In genomic region chr15:101675015-101675414, GRCh38 we compare ENCODE assay signal across 15 cellular contexts. TPM values are rescaled to one million over a fixed set of nuclear protein-coding genes. Genes with fewer than 3 reads are reported as not detected.
DNase-seq lines count a peak whose midpoint lies in the region; ATAC-seq and TF ChIP-seq lines count a peak whose summit lies in the region.
"Had no signal": no experiment of that assay in that cellular context is flagged by ENCODE, and none has a peak within 500 bp of the region (broad histone marks: within the 10 kb centered on the region; RNA-seq: fewer than 3 reads in every experiment).

No MANE protein-coding gene starts in this region.

- H3K27ac ChIP-seq in PC-3 (ENCODE audit: low read length): peak overlapping the region; percentile 32; the same call in 1 of the 2 replicates
- H3K27ac ChIP-seq: SJCRH30 had no signal

- peak; percentile 81 for ATAC-seq in PC-3
- ATAC-seq in left ventricle myocardium superior: no peak

- BruUV-seq in PC-3 (replicated peaks; lab: Mats Ljungman, UMichigan): no TSS peak

- no peaks in the 10 kb centered on the region for H3K36me3 ChIP-seq in PC-3 (ENCODE audit: low read depth, low read length)

- peak overlapping the region; percentile 31 for H3K4me2 ChIP-seq in PC-3 (ENCODE audit: low read length)
- H3K4me2 ChIP-seq: GM23338 had no signal

- no peak overlapping the region for H3K9ac ChIP-seq in PC-3 (ENCODE audit: low read length)

- peaks cover 15% of the 10 kb centered on the region for H3K4me1 ChIP-seq in PC-3 (ENCODE audit: insufficient read depth, low read length)
- H3K4me1 ChIP-seq: SJCRH30 had no signal

- POLR2A ChIA-PET in PC-3 (lab: Charles Lee; ENCODE audit: unreplicated experiment): no interaction called here

- intact Hi-C loops in PC-3 (cut with micrococcal nuclease) (no loop called here), left ventricle myocardium superior (cut with micrococcal nuclease) (no loop called here)

- no peak overlapping the region for H2AFZ ChIP-seq in PC-3 (ENCODE audit: low read length)
- H2AFZ ChIP-seq: GM23338 had no signal

- H3K27me3 ChIP-seq in PC-3 (ENCODE audit: low read length): no peaks in the 10 kb centered on the region
- H3K27me3 ChIP-seq: SJCRH30 had no signal

- H4K20me1 ChIP-seq in PC-3 (ENCODE audit: low read length): no peaks in the 10 kb centered on the region

- H3K9me3 ChIP-seq in PC-3 (ENCODE audit: low read length): no peaks in the 10 kb centered on the region
- H3K9me3 ChIP-seq: mucosa of descending colon, SJCRH30 had no signal

- no peak for TF ChIP-seq CTCF in PC-3 (conservative IDR thresholded peaks at IDR 0.05; ENCODE audit: low read depth, low read length)
- no peak for TF ChIP-seq CTCF in epithelial cell of esophagus (IDR thresholded peaks at IDR 0.05; ENCODE audit: insufficient read depth, low read depth, low read length, missing control alignments)

- CTCF ChIA-PET in PC-3 (lab: Charles Lee): interaction anchor here (0.6 kb wide), 1 partner anchor 407 kb away, joined by 3 read pairs; no protein-coding TSS in a partner anchor

- no peak overlapping the region for H3K4me3 ChIP-seq in PC-3 (ENCODE audit: low read length)
- no peak overlapping the region for H3K4me3 ChIP-seq in epithelial cell of esophagus (ENCODE audit: low read length)
- H3K4me3 ChIP-seq in skeletal muscle cell (ENCODE audit: low read depth, low read length): no peak overlapping the region
- H3K4me3 ChIP-seq: GM23338, mucosa of descending colon, SJCRH30 had no signal

- H3F3A ChIP-seq in PC-3 (ENCODE audit: low read length, unreplicated experiment): no peaks in the 10 kb centered on the region

- DNase-seq in GM03348 (ENCODE audit: low spot score) (peak; percentile 77), PC-3 (peak; percentile 64), epithelial cell of esophagus (ENCODE audit: low read depth) (peak; percentile 74), skeletal muscle cell (ENCODE audit: low read depth) (peak; percentile 55), HUDEP-2 (lab: John Stamatoyannopoulos, UW; ENCODE audit: unreplicated experiment in 76 of 76) (no peak), left ventricle myocardium superior (no peak), NCI-H748 (lab: John Stamatoyannopoulos, UW; ENCODE audit: unreplicated experiment) (no peak)
- DNase-seq: Calu3; endodermal cell; mucosa of descending colon; NCI-H1436 treated with DMSO at 0.1 percent for 48 hours; NCI-H526 treated with DMSO at 0.1 percent for 48 hours; SJCRH30; stimulated activated CD4-positive, alpha-beta T cell treated with anti-CD3 and anti-CD28 coated beads, Interleukin-4, amount 100 ng/mL, for 24 hours had no signal

- no peaks in the 10 kb centered on the region for H3K9me2 ChIP-seq in PC-3 (replicated peaks; ENCODE audit: low read length)

- H3K79me2 ChIP-seq in PC-3 (ENCODE audit: low read length): no peaks in the 10 kb centered on the region

RNA-seq across cellular contexts. Expression of gene TM2D3, which starts 22.8 kb away (rescaled TPM):
- total RNA-seq in PC-3 (2014; rRNA removed) (18.4 and 23.3 TPM in 2 replicates), left ventricle myocardium superior (48.7 TPM)

RNA-seq across cellular contexts. Expression of gene TARS3, which starts 49.3 kb away (rescaled TPM):
- 5.4 and 8.1 TPM in 2 replicates for total RNA-seq in PC-3 (2014; rRNA removed)
- 35.0 TPM for total RNA-seq in left ventricle myocardium superior

Comparison
In these comparisons a context has a peak if more than half of its experiments do, and no peak if none do; other contexts are left out.
1. DNase-seq: peak in GM03348 (single experiment), PC-3 (single experiment), epithelial cell of esophagus (single experiment) and skeletal muscle cell (single experiment); none in HUDEP-2 (0 of 76), left ventricle myocardium superior (single experiment) and NCI-H748 (single experiment).